2 cellular contexts compared by ENCODE assay signal in genomic region chr16:1782408-1783247, GRCh38.
A peak's percentile ranks its signal among the peaks of the same experiment; 100 is the strongest.
TF ChIP-seq lines count a peak whose summit lies in the region.

NUBP2 (plus strand) TSS chr16:1782960; CDS start chr16:1783021, 61 bp downstream.
SPSB3 (minus strand) TSS chr16:1782571; CDS start chr16:1781483, 1,088 bp downstream.

TF ChIP-seq in IMR-90, 13 proteins besides CTCF, POLR2A, EP300 and RAD21:
- no peak for TF ChIP-seq CHD1 (IDR thresholded peaks at IDR 0.05; ENCODE audit: low read depth, low read length)
- TF ChIP-seq MXI1 (IDR thresholded peaks at IDR 0.05; ENCODE audit: borderline replicate concordance, low read depth, low read length) = peak; percentile 79; the same call in 1 of the 2 replicates
- no peak for TF ChIP-seq CEBPB (IDR thresholded peaks at IDR 0.05; ENCODE audit: low read depth, low read length)
- no peak for TF ChIP-seq RCOR1 (IDR thresholded peaks at IDR 0.05; ENCODE audit: insufficient replicate concordance, low read length)
- TF ChIP-seq, protein P1, sequence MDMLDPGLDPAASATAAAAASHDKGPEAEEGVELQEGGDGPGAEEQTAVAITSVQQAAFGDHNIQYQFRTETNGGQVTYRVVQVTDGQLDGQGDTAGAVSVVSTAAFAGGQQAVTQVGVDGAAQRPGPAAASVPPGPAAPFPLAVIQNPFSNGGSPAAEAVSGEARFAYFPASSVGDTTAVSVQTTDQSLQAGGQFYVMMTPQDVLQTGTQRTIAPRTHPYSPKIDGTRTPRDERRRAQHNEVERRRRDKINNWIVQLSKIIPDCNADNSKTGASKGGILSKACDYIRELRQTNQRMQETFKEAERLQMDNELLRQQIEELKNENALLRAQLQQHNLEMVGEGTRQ (IDR thresholded peaks at IDR 0.05; ENCODE audit: low read depth, low read length) = peak; percentile 17; the same call in 1 of the 2 replicates
- no peak for TF ChIP-seq MAFK (IDR thresholded peaks at IDR 0.05; ENCODE audit: low read depth, low read length)
- TF ChIP-seq SMC3 (IDR thresholded peaks at IDR 0.05; ENCODE audit: low read depth, low read length) = no peak
- TF ChIP-seq FOS (IDR thresholded peaks at IDR 0.05; ENCODE audit: low read depth, low read length) = peak; percentile 81
- TF ChIP-seq BHLHE40 (IDR thresholded peaks at IDR 0.05; ENCODE audit: low read depth, low read length) = no peak; the same call in 1 of the 2 replicates
- no peak for TF ChIP-seq RFX5 (IDR thresholded peaks at IDR 0.05; ENCODE audit: low read depth, low read length)
- TF ChIP-seq MAZ (IDR thresholded peaks at IDR 0.05; ENCODE audit: borderline replicate concordance, low read depth, low read length) = peak; percentile 42; the same call in 1 of the 2 replicates
- TF ChIP-seq, protein P2, sequence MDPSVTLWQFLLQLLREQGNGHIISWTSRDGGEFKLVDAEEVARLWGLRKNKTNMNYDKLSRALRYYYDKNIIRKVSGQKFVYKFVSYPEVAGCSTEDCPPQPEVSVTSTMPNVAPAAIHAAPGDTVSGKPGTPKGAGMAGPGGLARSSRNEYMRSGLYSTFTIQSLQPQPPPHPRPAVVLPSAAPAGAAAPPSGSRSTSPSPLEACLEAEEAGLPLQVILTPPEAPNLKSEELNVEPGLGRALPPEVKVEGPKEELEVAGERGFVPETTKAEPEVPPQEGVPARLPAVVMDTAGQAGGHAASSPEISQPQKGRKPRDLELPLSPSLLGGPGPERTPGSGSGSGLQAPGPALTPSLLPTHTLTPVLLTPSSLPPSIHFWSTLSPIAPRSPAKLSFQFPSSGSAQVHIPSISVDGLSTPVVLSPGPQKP (IDR thresholded peaks at IDR 0.05; ENCODE audit: borderline replicate concordance, low read depth, low read length) = no peak
- TF ChIP-seq NFE2L2 (IDR thresholded peaks at IDR 0.05; ENCODE audit: low read depth, low read length) = no peak
TF ChIP-seq in IMR-90: peak in this region for 4.

TF ChIP-seq in endothelial cell of umbilical vein, 7 proteins besides CTCF, POLR2A, EP300 and RAD21:
- TF ChIP-seq JUN (IDR thresholded peaks at IDR 0.05; ENCODE audit: borderline replicate concordance, insufficient read depth, insufficient read length, low read depth) (no peak), POLR2AphosphoS5 (IDR thresholded peaks at IDR 0.05; ENCODE audit: insufficient read depth, low read depth, low read length) (peak; percentile 71)
TF ChIP-seq in endothelial cell of umbilical vein: peak in this region for 1.
